1 cellular context compared by ENCODE assay signal in genomic region chr12:56221757-56222530, GRCh38.
TF ChIP-seq lines count a peak whose summit lies in the region.

Gene RNF41 (minus strand): TSS chr12:56221922. CDS start chr12:56214047, 7,875 bp downstream.

TF ChIP-seq in HepG2, 621 proteins besides CTCF, POLR2A, EP300 and RAD21 (continued from another document and continues in another):
- TF ChIP-seq ZBTB33 (CRISPR knock-in tag; IDR thresholded peaks at IDR 0.05) (no peak), PRDM4 (CRISPR knock-in tag; IDR thresholded peaks at IDR 0.05; ENCODE audit: borderline replicate concordance) (no peak), KMT2A (CRISPR knock-in tag; IDR thresholded peaks at IDR 0.05) (0 out of 2 replicates have a peak, but pooled peaks have one; percentile 49), NONO (IDR thresholded peaks at IDR 0.05) (no peak), NONO (CRISPR knock-in tag; conservative IDR thresholded peaks at IDR 0.05) (peak; percentile 49; the same call in 1 of the 2 replicates), ERF (CRISPR knock-in tag; IDR thresholded peaks at IDR 0.05) (peak; percentile 76), DBP (CRISPR knock-in tag; IDR thresholded peaks at IDR 0.05; ENCODE audit: not compliant biosample characterization) (no peak), ZNF609 (CRISPR knock-in tag; IDR thresholded peaks at IDR 0.05; ENCODE audit: borderline replicate concordance) (peak; percentile 29; the same call in 1 of the 2 replicates), TP53 (CRISPR knock-in tag; conservative IDR thresholded peaks at IDR 0.05) (0 out of 2 replicates have a peak, but pooled peaks have one; percentile 32), PPARG (CRISPR knock-in tag; conservative IDR thresholded peaks at IDR 0.05) (peak; percentile 27; the same call in 1 of the 2 replicates), ZNF709 (CRISPR knock-in tag; IDR thresholded peaks at IDR 0.05) (peak; percentile 56; the same call in 1 of the 2 replicates), ZNF496 (CRISPR knock-in tag; IDR thresholded peaks at IDR 0.05; ENCODE audit: insufficient replicate concordance) (no peak), RFX1 (IDR thresholded peaks at IDR 0.05) (peak; percentile 25; the same call in 1 of the 2 replicates), HNRNPLL (IDR thresholded peaks at IDR 0.05; ENCODE audit: low read depth, low read length, poor library complexity, severe bottlenecking) (peak; percentile 69), CBFB (CRISPR knock-in tag; IDR thresholded peaks at IDR 0.05) (no peak), ZNF687 (CRISPR knock-in tag; IDR thresholded peaks at IDR 0.05) (peak; percentile 90), MLX (CRISPR knock-in tag; IDR thresholded peaks at IDR 0.05) (0 out of 2 replicates have a peak, but pooled peaks have one; percentile 36), FOXJ3 (CRISPR knock-in tag; IDR thresholded peaks at IDR 0.05; ENCODE audit: borderline replicate concordance) (0 out of 2 replicates have a peak, but pooled peaks have one; percentile 58), HMGXB3 (CRISPR knock-in tag; IDR thresholded peaks at IDR 0.05; ENCODE audit: borderline replicate concordance) (peak; percentile 71; the same call in 1 of the 2 replicates), ZNF576 (CRISPR knock-in tag; IDR thresholded peaks at IDR 0.05) (no peak), ZNF263 (CRISPR knock-in tag; IDR thresholded peaks at IDR 0.05) (peak; percentile 73), STAT5B (CRISPR knock-in tag; IDR thresholded peaks at IDR 0.05) (no peak), ZBTB34 (CRISPR knock-in tag; IDR thresholded peaks at IDR 0.05) (no peak)
